ENCODE assay signal across 22 cellular contexts in genomic region chr3:23667536-23668429, GRCh38.
DNase-seq lines count a peak whose midpoint lies in the region; ATAC-seq, FAIRE-seq and TF ChIP-seq lines count a peak whose summit lies in the region.
"Had no signal": no experiment of that assay in that cellular context is flagged by ENCODE, and none has a peak within 500 bp of the region (broad histone marks: within the 10 kb centered on the region; RNA-seq: fewer than 3 reads in every experiment).

No MANE protein-coding gene starts in this region.

- peak overlapping the region; percentile 52 for H3K27ac ChIP-seq in brain microvascular endothelial cell
- peak overlapping the region; percentile 25 for H3K27ac ChIP-seq in psoas muscle
- no peak overlapping the region for H3K27ac ChIP-seq in kidney (ENCODE audit: low read depth in 2 of 2, low read length in 2 of 2)
- H3K27ac ChIP-seq: C4-2B, left ventricle myocardium inferior had no signal

- WGBS in psoas muscle, 3 donors = 80 to 95% (median 91%) methylated on average over 6 of the region's 6 CpGs

- H3K4me1 Mint-ChIP-seq in activated CD4-positive, alpha-beta memory T cell treated with anti-CD3 and anti-CD28 coated beads for 36 hours (ENCODE audit: low read depth) = no peaks in the 10 kb centered on the region
- H3K4me1 Mint-ChIP-seq: activated CD4-positive, alpha-beta T cell treated with anti-CD3 and anti-CD28 coated beads for 36 hours; activated naive CD8-positive, alpha-beta T cell treated with anti-CD3 and anti-CD28 coated beads, Interleukin-2, amount 10 ng/mL, durations not matched to agents 7 days and 5 days had no signal

- H3K27me3 ChIP-seq in brain microvascular endothelial cell (replicated peaks) (no peaks in the 10 kb centered on the region), psoas muscle (ENCODE audit: insufficient read depth in 3 of 3, low read length in 2 of 3) (peaks cover 0 to 6% (median 2%) of the 10 kb centered on the region in 3 donors)

- H3K9me3 ChIP-seq in psoas muscle (no peaks in the 10 kb centered on the region), kidney (ENCODE audit: control insufficient read depth in 1 of 2, low read length in 2 of 2) (no peaks in the 10 kb centered on the region)
- H3K9me3 ChIP-seq: left ventricle myocardium inferior had no signal

- TF ChIP-seq CTCF in brain microvascular endothelial cell (IDR thresholded peaks at IDR 0.05; ENCODE audit: low read depth, low read length, missing control alignments) = no peak
- no peak for TF ChIP-seq CTCF in psoas muscle (IDR thresholded peaks at IDR 0.05)
- TF ChIP-seq CTCF in kidney (IDR thresholded peaks at IDR 0.05; ENCODE audit: borderline replicate concordance, extremely low read depth, insufficient read depth) = no peak

- FAIRE-seq in kidney (lab: Jason Lieb, UNC) = no peak
- FAIRE-seq: G401.6 had no signal

- H3K9me3 Mint-ChIP-seq in activated CD4-positive, alpha-beta memory T cell treated with anti-CD3 and anti-CD28 coated beads for 36 hours = no peaks in the 10 kb centered on the region
- H3K9me3 Mint-ChIP-seq: activated naive CD8-positive, alpha-beta T cell treated with anti-CD3 and anti-CD28 coated beads, Interleukin-2, amount 10 ng/mL, durations not matched to agents 7 days and 5 days; natural killer cell treated with Interleukin-12 subunit alpha and Interleukin-12 subunit beta and Interleukin-15 and Interleukin-18, amount 100 ng/mL, for 72 hours had no signal

- POLR2A ChIA-PET in activated CD4-positive, alpha-beta memory T cell treated with anti-CD3 and anti-CD28 coated beads for 36 hours (lab: Charles Lee) = no interaction called here

- no peak overlapping the region for H3K9ac ChIP-seq in kidney (ENCODE audit: low read length in 2 of 2)

- H3K36me3 ChIP-seq in brain microvascular endothelial cell (replicated peaks) (no peaks in the 10 kb centered on the region), psoas muscle (ENCODE audit: insufficient read depth in 1 of 2, low read depth in 1 of 2) (no peaks in the 10 kb centered on the region), kidney (ENCODE audit: control insufficient read depth in 1 of 2, insufficient read depth in 2 of 2, low read length in 2 of 2) (no peaks in the 10 kb centered on the region)
- H3K36me3 ChIP-seq: left ventricle myocardium inferior had no signal

- no peaks in the 10 kb centered on the region for H3K36me3 Mint-ChIP-seq in activated CD4-positive, alpha-beta memory T cell treated with anti-CD3 and anti-CD28 coated beads for 36 hours
- H3K36me3 Mint-ChIP-seq: natural killer cell treated with Interleukin-12 subunit alpha and Interleukin-12 subunit beta and Interleukin-15 and Interleukin-18, amount 100 ng/mL, for 72 hours had no signal

- peak; percentile 67 for ATAC-seq in GM18868 (IDR thresholded peaks at IDR 0.05; ENCODE audit: unreplicated experiment)
- ATAC-seq in psoas muscle = no peak
- no peak for ATAC-seq in GM19455 (IDR thresholded peaks at IDR 0.05; ENCODE audit: unreplicated experiment)
- ATAC-seq: activated CD4-positive, alpha-beta T cell treated with anti-CD3 and anti-CD28 coated beads for 36 hours; natural killer cell treated with Interleukin-12 subunit alpha and Interleukin-12 subunit beta and Interleukin-15 and Interleukin-18, amount 100 ng/mL, for 72 hours; sciatic nerve had no signal

- peaks cover 12% of the 10 kb centered on the region for H3K4me1 ChIP-seq in psoas muscle
- peaks cover 0 to 3% of the 10 kb centered on the region in 2 donors for H3K4me1 ChIP-seq in kidney (ENCODE audit: control insufficient read depth in 1 of 2, insufficient read depth in 1 of 2, low read depth in 1 of 2, low read length in 2 of 2)

- no peak overlapping the region for H3K4me3 Mint-ChIP-seq in activated CD4-positive, alpha-beta memory T cell treated with anti-CD3 and anti-CD28 coated beads for 36 hours
- H3K4me3 Mint-ChIP-seq: activated CD4-positive, alpha-beta T cell treated with anti-CD3 and anti-CD28 coated beads for 36 hours; activated naive CD8-positive, alpha-beta T cell treated with anti-CD3 and anti-CD28 coated beads, Interleukin-2, amount 10 ng/mL, durations not matched to agents 7 days and 5 days; natural killer cell treated with Interleukin-12 subunit alpha and Interleukin-12 subunit beta and Interleukin-15 and Interleukin-18, amount 100 ng/mL, for 72 hours had no signal

- H3K27ac Mint-ChIP-seq in activated CD4-positive, alpha-beta memory T cell treated with anti-CD3 and anti-CD28 coated beads for 36 hours = no peak overlapping the region
- H3K27ac Mint-ChIP-seq: activated CD4-positive, alpha-beta T cell treated with anti-CD3 and anti-CD28 coated beads for 36 hours; activated naive CD8-positive, alpha-beta T cell treated with anti-CD3 and anti-CD28 coated beads, Interleukin-2, amount 10 ng/mL, durations not matched to agents 7 days and 5 days; natural killer cell treated with Interleukin-12 subunit alpha and Interleukin-12 subunit beta and Interleukin-15 and Interleukin-18, amount 100 ng/mL, for 72 hours had no signal

- CTCF ChIA-PET in activated CD4-positive, alpha-beta memory T cell treated with anti-CD3 and anti-CD28 coated beads for 36 hours (lab: Charles Lee) = no interaction called here

- in situ Hi-C loops in brain microvascular endothelial cell (cut with HindIII; ENCODE audit: low pct_ligation_motif_present, low sequenced_read_pairs) = no loop called here

- H3K4me3 ChIP-seq in brain microvascular endothelial cell (ENCODE audit: low read depth, low read length) (no peak overlapping the region), psoas muscle (no peak overlapping the region), kidney (ENCODE audit: low read length in 2 of 2) (no peak overlapping the region)
- H3K4me3 ChIP-seq: left ventricle myocardium inferior had no signal

- peak; percentile 51 for DNase-seq in LHCN-M2 (ENCODE audit: low read depth)
- DNase-seq in brain microvascular endothelial cell = no peak
- DNase-seq in psoas muscle = no peak
- no peak for DNase-seq in kidney
- DNase-seq in GF-D8 (lab: John Stamatoyannopoulos, UW) = no peak
- DNase-seq in activated CD4-positive, alpha-beta memory T cell treated with anti-CD3 and anti-CD28 coated beads for 36 hours = no peak
- DNase-seq: activated CD4-positive, alpha-beta T cell treated with anti-CD3 and anti-CD28 coated beads for 36 hours; activated naive CD8-positive, alpha-beta T cell treated with anti-CD3 and anti-CD28 coated beads, Interleukin-2, amount 10 ng/mL, durations not matched to agents 7 days and 5 days; activated T-cell treated with anti-CD3 and anti-CD28 coated beads for 4 hours; cerebellar nuclear complex; erythroblast; hippocampal formation; left ventricle myocardium inferior; MV-4-11; NCI-H2227 treated with DMSO at 0.1 percent for 48 hours; stimulated activated naive CD4-positive, alpha-beta T cell had no signal

- intact Hi-C loops in psoas muscle (cut with DNase I) = no loop called here
- intact Hi-C loops in kidney (cut with DNase I) = no loop called here
- intact Hi-C loops in activated CD4-positive, alpha-beta memory T cell treated with anti-CD3 and anti-CD28 coated beads for 36 hours (cut with micrococcal nuclease) = no loop called here

- H3K27me3 Mint-ChIP-seq in activated CD4-positive, alpha-beta memory T cell treated with anti-CD3 and anti-CD28 coated beads for 36 hours = peaks cover 13% of the 10 kb centered on the region

Comparison
In these comparisons a context has a peak if more than half of its experiments do, and no peak if none do; other contexts are left out.
1. H3K27ac ChIP-seq: peak in brain microvascular endothelial cell (single experiment) and psoas muscle (single experiment); none in kidney (0 of 2).